36 cellular contexts compared by ENCODE assay signal in genomic region chr11:83945953-83946352, GRCh38.
"Had no signal": no experiment of that assay in that cellular context is flagged by ENCODE, and none has a peak within 500 bp of the region (broad histone marks: within the 10 kb centered on the region; RNA-seq: fewer than 3 reads in every experiment).

No MANE protein-coding gene starts in this region.

- H3K9me3 Mint-ChIP-seq: activated naive CD4-positive, alpha-beta T cell treated with anti-CD3 and anti-CD28 coated beads, Interleukin-2, amount 10 ng/mL, durations not matched to agents 7 days and 5 days; activated T-helper 17 cell treated with anti-CD3 and anti-CD28 coated beads, Interleukin-2, amount 50 U/mL, for 72 hours; brain had no signal

- H3K4me1 ChIP-seq: adrenal gland, ascending aorta, body of pancreas, breast epithelium had no signal

- H3K36me3 Mint-ChIP-seq: activated naive CD4-positive, alpha-beta T cell treated with anti-CD3 and anti-CD28 coated beads, Interleukin-2, amount 10 ng/mL, durations not matched to agents 7 days and 5 days; activated naive CD4-positive, alpha-beta T cell treated with anti-CD3 and anti-CD28 coated beads, Interleukin-2, amount 50 U/mL, for 24 hours; activated naive CD4-positive, alpha-beta T cell treated with anti-CD3 and anti-CD28 coated beads, Interleukin-2, amount 50 U/mL, for 72 hours; activated naive CD8-positive, alpha-beta T cell; activated naive CD8-positive, alpha-beta T cell treated with anti-CD3 and anti-CD28 coated beads for 36 hours; activated naive CD8-positive, alpha-beta T cell treated with anti-CD3 and anti-CD28 coated beads, Interleukin-2, amount 10 ng/mL, durations not matched to agents 7 days and 5 days; brain had no signal

- H3K36me3 ChIP-seq: adrenal gland, ascending aorta, brain microvascular endothelial cell, breast epithelium, cardiac muscle cell had no signal

- H3K27ac Mint-ChIP-seq: activated naive CD4-positive, alpha-beta T cell treated with anti-CD3 and anti-CD28 coated beads for 36 hours; activated naive CD4-positive, alpha-beta T cell treated with anti-CD3 and anti-CD28 coated beads, Interleukin-2, amount 10 ng/mL, durations not matched to agents 7 days and 5 days; activated naive CD4-positive, alpha-beta T cell treated with anti-CD3 and anti-CD28 coated beads, Interleukin-2, amount 50 U/mL, for 24 hours; activated naive CD4-positive, alpha-beta T cell treated with anti-CD3 and anti-CD28 coated beads, Interleukin-2, amount 50 U/mL, for 72 hours; activated naive CD8-positive, alpha-beta T cell; activated naive CD8-positive, alpha-beta T cell treated with anti-CD3 and anti-CD28 coated beads for 36 hours; activated naive CD8-positive, alpha-beta T cell treated with anti-CD3 and anti-CD28 coated beads, Interleukin-2, amount 10 ng/mL, durations not matched to agents 7 days and 5 days; activated naive CD8-positive, alpha-beta T cell treated with anti-CD3 and anti-CD28 coated beads, Interleukin-2, amount 50 U/mL, for 24 hours; activated T-cell treated with anti-CD3 and anti-CD28 coated beads, Interleukin-2, amount 50 U/mL, for 24 hours; activated T-cell treated with anti-CD3 and anti-CD28 coated beads, Interleukin-2, amount 50 U/mL, for 72 hours; activated T-helper 17 cell treated with anti-CD3 and anti-CD28 coated beads, Interleukin-2, amount 50 U/mL, for 72 hours; activated T-helper 2 cell treated with anti-CD3 and anti-CD28 coated beads, Interferon-gamma antibody, Interleukin-2, Interleukin-4, amounts not matched to agents 10 μg/mL and 5 μg/mL and 100 μg/mL, durations not matched to agents 14 hours and 24 hours and 36 hours; brain had no signal

- H3K27ac ChIP-seq: adrenal gland, ascending aorta, body of pancreas, brain microvascular endothelial cell, breast epithelium, cardiac muscle cell had no signal

- H3K4me1 Mint-ChIP-seq: activated naive CD4-positive, alpha-beta T cell treated with anti-CD3 and anti-CD28 coated beads, Interleukin-2, amount 10 ng/mL, durations not matched to agents 7 days and 5 days; activated naive CD4-positive, alpha-beta T cell treated with anti-CD3 and anti-CD28 coated beads, Interleukin-2, amount 50 U/mL, for 24 hours; activated naive CD8-positive, alpha-beta T cell treated with anti-CD3 and anti-CD28 coated beads for 36 hours; activated naive CD8-positive, alpha-beta T cell treated with anti-CD3 and anti-CD28 coated beads, Interleukin-2, amount 10 ng/mL, durations not matched to agents 7 days and 5 days; activated naive CD8-positive, alpha-beta T cell treated with anti-CD3 and anti-CD28 coated beads, Interleukin-2, amount 50 U/mL, for 24 hours; activated T-helper 17 cell treated with anti-CD3 and anti-CD28 coated beads, Interleukin-2, amount 50 U/mL, for 72 hours; brain; central memory CD8-positive, alpha-beta T cell had no signal

- H3K4me3 Mint-ChIP-seq: activated naive CD4-positive, alpha-beta T cell treated with anti-CD3 and anti-CD28 coated beads for 36 hours; activated naive CD4-positive, alpha-beta T cell treated with anti-CD3 and anti-CD28 coated beads, Interleukin-2, amount 10 ng/mL, durations not matched to agents 7 days and 5 days; activated naive CD4-positive, alpha-beta T cell treated with anti-CD3 and anti-CD28 coated beads, Interleukin-2, amount 50 U/mL, for 24 hours; activated naive CD8-positive, alpha-beta T cell; activated naive CD8-positive, alpha-beta T cell treated with anti-CD3 and anti-CD28 coated beads for 36 hours; activated naive CD8-positive, alpha-beta T cell treated with anti-CD3 and anti-CD28 coated beads, Interleukin-2, amount 10 ng/mL, durations not matched to agents 7 days and 5 days; activated naive CD8-positive, alpha-beta T cell treated with anti-CD3 and anti-CD28 coated beads, Interleukin-2, amount 50 U/mL, for 24 hours; activated T-cell treated with anti-CD3 and anti-CD28 coated beads, Interleukin-2, amount 50 U/mL, for 24 hours; activated T-cell treated with anti-CD3 and anti-CD28 coated beads, Interleukin-2, amount 50 U/mL, for 4 hours; activated T-cell treated with anti-CD3 and anti-CD28 coated beads, Interleukin-2, amount 50 U/mL, for 72 hours; activated T-helper 17 cell treated with anti-CD3 and anti-CD28 coated beads, Interleukin-2, amount 50 U/mL, for 72 hours; brain; central memory CD8-positive, alpha-beta T cell had no signal

- ATAC-seq: activated naive CD4-positive, alpha-beta T cell treated with anti-CD3 and anti-CD28 coated beads, Interleukin-2, amount 50 U/mL, for 72 hours; activated naive CD8-positive, alpha-beta T cell treated with anti-CD3 and anti-CD28 coated beads, Interleukin-2, amount 50 U/mL, for 24 hours; activated T-cell treated with anti-CD3 and anti-CD28 coated beads, Interleukin-2, amount 50 U/mL, for 4 hours; activated T-cell treated with anti-CD3 and anti-CD28 coated beads, Interleukin-2, amount 50 U/mL, for 72 hours; activated T-helper 17 cell treated with anti-CD3 and anti-CD28 coated beads, Interleukin-2, amount 50 U/mL, for 72 hours; body of pancreas had no signal

- H3K4me3 ChIP-seq: adrenal gland, ascending aorta, body of pancreas, breast epithelium, cardiac muscle cell had no signal

- DNase-seq: activated effector memory CD4-positive, alpha-beta T cell treated with anti-CD3 and anti-CD28 coated beads, Interleukin-2, amount 50 U/mL, for 16 hours; activated effector memory CD4-positive, alpha-beta T cell treated with Interleukin-2 at 50 U/mL for 16 hours; activated gamma-delta T cell; activated gamma-delta T cell treated with Interleukin-2 at 50 U/mL for 16 hours; activated naive CD4-positive, alpha-beta T cell; activated naive CD4-positive, alpha-beta T cell treated with anti-CD3 and anti-CD28 coated beads for 36 hours; activated naive CD4-positive, alpha-beta T cell treated with anti-CD3 and anti-CD28 coated beads, Interleukin-2, amount 10 ng/mL, durations not matched to agents 7 days and 5 days; activated naive CD4-positive, alpha-beta T cell treated with anti-CD3 and anti-CD28 coated beads, Interleukin-2, amount 50 U/mL, for 16 hours; activated naive CD4-positive, alpha-beta T cell treated with Interleukin-2 at 50 U/mL for 16 hours; activated naive CD8-positive, alpha-beta T cell treated with anti-CD3 and anti-CD28 coated beads for 36 hours; activated naive CD8-positive, alpha-beta T cell treated with anti-CD3 and anti-CD28 coated beads, Interleukin-2, amount 10 ng/mL, durations not matched to agents 7 days and 5 days; activated naive CD8-positive, alpha-beta T cell treated with anti-CD3 and anti-CD28 coated beads, Interleukin-2, amount 50 U/mL, for 24 hours; activated T-cell treated with anti-CD3 and anti-CD28 coated beads, Interleukin-2, amount 50 U/mL, for 1 hour; activated T-cell treated with anti-CD3 and anti-CD28 coated beads, Interleukin-2, amount 50 U/mL, for 24 hours; activated T-cell treated with anti-CD3 and anti-CD28 coated beads, Interleukin-2, amount 50 U/mL, for 4 hours; activated T-cell treated with anti-CD3 and anti-CD28 coated beads, Interleukin-2, amount 50 U/mL, for 48 hours; activated T-cell treated with anti-CD3 and anti-CD28 coated beads, Interleukin-2, amount 50 U/mL, for 72 hours; adrenal gland; amniotic stem cell; amygdala; anterior cingulate cortex; body of pancreas; brain microvascular endothelial cell; caudate nucleus; central memory CD4-positive, alpha-beta T cell; cerebellar nuclear complex had no signal

- H3K27me3 ChIP-seq: adrenal gland, ascending aorta, body of pancreas, brain microvascular endothelial cell, breast epithelium, cardiac muscle cell had no signal

- H3K27me3 Mint-ChIP-seq: activated naive CD4-positive, alpha-beta T cell treated with anti-CD3 and anti-CD28 coated beads, Interleukin-2, amount 10 ng/mL, durations not matched to agents 7 days and 5 days; activated naive CD4-positive, alpha-beta T cell treated with anti-CD3 and anti-CD28 coated beads, Interleukin-2, amount 50 U/mL, for 24 hours; activated naive CD8-positive, alpha-beta T cell; activated naive CD8-positive, alpha-beta T cell treated with anti-CD3 and anti-CD28 coated beads for 36 hours; activated naive CD8-positive, alpha-beta T cell treated with anti-CD3 and anti-CD28 coated beads, Interleukin-2, amount 10 ng/mL, durations not matched to agents 7 days and 5 days; activated naive CD8-positive, alpha-beta T cell treated with anti-CD3 and anti-CD28 coated beads, Interleukin-2, amount 50 U/mL, for 24 hours; activated T-cell treated with anti-CD3 and anti-CD28 coated beads, Interleukin-2, amount 50 U/mL, for 24 hours; activated T-helper 17 cell treated with anti-CD3 and anti-CD28 coated beads, Interleukin-2, amount 50 U/mL, for 72 hours; brain; central memory CD8-positive, alpha-beta T cell had no signal
